Comparison of ENCODE assay signal across 30 cellular contexts in genomic region chr10:69780070-69780469, GRCh38. TPM values are rescaled to one million over a fixed set of nuclear protein-coding genes. Genes with fewer than 3 reads are reported as not detected.
"Had no signal": no experiment of that assay in that cellular context is flagged by ENCODE, and none has a peak within 500 bp of the region (broad histone marks: within the 10 kb centered on the region; RNA-seq: fewer than 3 reads in every experiment).

No MANE protein-coding gene starts in this region.

- H3K4me3 Mint-ChIP-seq: activated CD4-positive, alpha-beta T cell treated with anti-CD3 and anti-CD28 coated beads for 36 hours; activated T-cell treated with anti-CD3 and anti-CD28 coated beads, Interleukin-2, amount 50 U/mL, for 72 hours; mesothelial cell of epicardium; naive thymus-derived CD4-positive, alpha-beta T cell; stimulated activated memory B cell treated with anti-CD40 and anti-IgM and Interleukin-4, amounts not matched to agents 10 μg/mL and 1 μg/mL and 100 μg/mL, for 72 hours; stimulated activated naive CD8-positive, alpha-beta T cell treated with anti-CD3 and anti-CD28 coated beads, Interleukin-15, amount 100 ng/mL, for 72 hours; T-helper 2 cell treated with Interferon-gamma antibody and Interleukin-4, amounts not matched to agents 5 μg/mL and 100 μg/mL, for 36 hours had no signal

- H3K36me3 Mint-ChIP-seq: activated naive CD4-positive, alpha-beta T cell treated with anti-CD3 and anti-CD28 coated beads, Interleukin-2, amount 50 U/mL, for 72 hours; mesothelial cell of epicardium; naive thymus-derived CD4-positive, alpha-beta T cell; stimulated activated memory B cell treated with anti-CD40 and anti-IgM and Interleukin-4, amounts not matched to agents 10 μg/mL and 1 μg/mL and 100 μg/mL, for 72 hours had no signal

- H3K9me3 Mint-ChIP-seq: activated naive CD4-positive, alpha-beta T cell treated with anti-CD3 and anti-CD28 coated beads, Interleukin-2, amount 50 U/mL, for 72 hours; activated T-cell treated with anti-CD3 and anti-CD28 coated beads, Interleukin-2, amount 50 U/mL, for 72 hours; mesothelial cell of epicardium; stimulated activated memory B cell treated with anti-CD40 and anti-IgM and Interleukin-4, amounts not matched to agents 10 μg/mL and 1 μg/mL and 100 μg/mL, for 72 hours; stimulated activated naive CD8-positive, alpha-beta T cell treated with anti-CD3 and anti-CD28 coated beads, Interleukin-15, amount 100 ng/mL, for 72 hours; T-helper 2 cell treated with Interferon-gamma antibody and Interleukin-4, amounts not matched to agents 5 μg/mL and 100 μg/mL, for 36 hours had no signal

- H3K4me1 Mint-ChIP-seq: activated CD4-positive, alpha-beta T cell treated with anti-CD3 and anti-CD28 coated beads for 36 hours; mesothelial cell of epicardium; stimulated activated memory B cell treated with anti-CD40 and anti-IgM and Interleukin-4, amounts not matched to agents 10 μg/mL and 1 μg/mL and 100 μg/mL, for 72 hours; stimulated activated naive CD8-positive, alpha-beta T cell treated with anti-CD3 and anti-CD28 coated beads, Interleukin-15, amount 100 ng/mL, for 72 hours had no signal

- H3K9me3 ChIP-seq: breast epithelium, esophagus squamous epithelium, ovary, prostate gland, upper lobe of left lung had no signal

- DNase-seq: activated CD4-positive, alpha-beta T cell treated with anti-CD3 and anti-CD28 coated beads for 36 hours; activated CD4-positive, alpha-beta T cell treated with anti-CD3 and anti-CD28 coated beads, Interleukin-2, amount 50 U/mL, for 4 hours; activated CD4-positive, CD25-positive, alpha-beta regulatory T cell; activated naive CD4-positive, alpha-beta T cell; activated T-cell treated with anti-CD3 and anti-CD28 coated beads for 4 hours; activated T-cell treated with anti-CD3 and anti-CD28 coated beads, Interleukin-2, amount 50 U/mL, for 72 hours; central memory CD4-positive, alpha-beta T cell; dermis blood vessel endothelial cell; effector CD4-positive, alpha-beta T cell; esophagus squamous epithelium; foreskin melanocyte; heart right ventricle; left ventricle myocardium superior; naive thymus-derived CD4-positive, alpha-beta T cell; ovary; retina; small intestine; stimulated activated CD4-positive, alpha-beta T cell treated with anti-CD3 and anti-CD28 coated beads, Interleukin-1b, Interleukin-23, amount 100 ng/mL, for 48 hours; stimulated activated CD4-positive, alpha-beta T cell treated with anti-CD3 and anti-CD28 coated beads, Interleukin-4, amount 100 ng/mL, for 4 hours; stimulated activated CD8-positive, alpha-beta memory T cell treated with anti-CD3 and anti-CD28 coated beads, Interleukin-4, amount 100 ng/mL, for 48 hours; stimulated activated naive CD8-positive, alpha-beta T cell treated with anti-CD3 and anti-CD28 coated beads, Interleukin-15, amount 100 ng/mL, for 72 hours; substantia nigra had no signal

- H3K36me3 ChIP-seq: breast epithelium, esophagus squamous epithelium, heart right ventricle, ovary, prostate gland, upper lobe of left lung had no signal

- H3K27ac ChIP-seq: breast epithelium, esophagus squamous epithelium, heart right ventricle, ovary, prostate gland, upper lobe of left lung had no signal

- H3K27me3 Mint-ChIP-seq: stimulated activated naive CD8-positive, alpha-beta T cell treated with anti-CD3 and anti-CD28 coated beads, Interleukin-15, amount 100 ng/mL, for 72 hours had no signal

- H3K27ac Mint-ChIP-seq: activated CD4-positive, alpha-beta T cell treated with anti-CD3 and anti-CD28 coated beads for 36 hours; activated naive CD4-positive, alpha-beta T cell treated with anti-CD3 and anti-CD28 coated beads, Interleukin-2, amount 50 U/mL, for 72 hours; activated T-cell treated with anti-CD3 and anti-CD28 coated beads, Interleukin-2, amount 50 U/mL, for 72 hours; mesothelial cell of epicardium; naive thymus-derived CD4-positive, alpha-beta T cell; stimulated activated memory B cell treated with anti-CD40 and anti-IgM and Interleukin-4, amounts not matched to agents 10 μg/mL and 1 μg/mL and 100 μg/mL, for 72 hours; T-helper 2 cell treated with Interferon-gamma antibody and Interleukin-4, amounts not matched to agents 5 μg/mL and 100 μg/mL, for 36 hours had no signal

- H3K27me3 ChIP-seq: ovary, upper lobe of left lung had no signal

- FAIRE-seq: islet of Langerhans, small intestine had no signal

- H3K4me1 ChIP-seq: breast epithelium, esophagus squamous epithelium, heart right ventricle, prostate gland had no signal

- H3K4me3 ChIP-seq: breast epithelium, esophagus squamous epithelium, heart right ventricle, ovary, prostate gland, upper lobe of left lung had no signal

RNA-seq across cellular contexts. Expression of gene COL13A1, which starts 21.6 kb away (rescaled TPM):
- total RNA-seq: activated CD4-positive, alpha-beta T cell treated with anti-CD3 and anti-CD28 coated beads for 36 hours; activated naive CD4-positive, alpha-beta T cell treated with anti-CD3 and anti-CD28 coated beads, Interleukin-2, amount 50 U/mL, for 72 hours; activated T-cell treated with anti-CD3 and anti-CD28 coated beads, Interleukin-2, amount 50 U/mL, for 72 hours had no signal
